6 cellular contexts compared by ENCODE assay signal in genomic region chr22:20956258-20957117, GRCh38. TPM values are rescaled to one million over a fixed set of nuclear protein-coding genes. Genes with fewer than 3 reads are reported as not detected.
DNase-seq lines count a peak whose midpoint lies in the region; ATAC-seq and TF ChIP-seq lines count a peak whose summit lies in the region.

No MANE protein-coding gene starts in this region.

- H3K36me3 ChIP-seq in right atrium auricular region, result peaks cover 12% of the 10 kb centered on the region

- no peak for TF ChIP-seq CTCF in right atrium auricular region (IDR thresholded peaks at IDR 0.05)

- intact Hi-C loops in Right ventricle myocardium superior (cut with DNase I) (no loop called here), right cardiac atrium (cut with DNase I) (no loop called here)

- H3K4me1 ChIP-seq in right atrium auricular region (peaks cover 0 to 29% of the 10 kb centered on the region in 2 donors), right cardiac atrium (ENCODE audit: control insufficient read depth, insufficient read depth, low read length) (no peaks in the 10 kb centered on the region)

- H3K27ac ChIP-seq in right atrium auricular region (peak overlapping the region; percentile 50 to 64), right cardiac atrium (ENCODE audit: low read length) (no peak overlapping the region)

- H3K9me3 ChIP-seq in right atrium auricular region, result no peaks in the 10 kb centered on the region
- no peaks in the 10 kb centered on the region for H3K9me3 ChIP-seq in right cardiac atrium (ENCODE audit: control insufficient read depth, low read length)

- H3K4me3 ChIP-seq in right atrium auricular region, result peak overlapping the region; percentile 67 to 68
- peak overlapping the region; percentile 63 for H3K4me3 ChIP-seq in right cardiac atrium (ENCODE audit: low read length)

- H3K27me3 ChIP-seq in right atrium auricular region, result no peaks in the 10 kb centered on the region
- H3K27me3 ChIP-seq in right cardiac atrium (ENCODE audit: control insufficient read depth, insufficient read depth), result no peaks in the 10 kb centered on the region

- DNase-seq in right atrium auricular region (ENCODE audit: low spot score) (no peak), Right ventricle myocardium superior (no peak), right cardiac atrium (peak in 1 of 3 donors; percentile 57)

- 44% methylated on average over 29 of the region's 29 CpGs for WGBS in right cardiac atrium

- ATAC-seq in Right ventricle myocardium superior (ENCODE audit: poor library complexity) (no peak), right cardiac atrium (peak in 1 of 2 donors; percentile 8), GM18517 (IDR thresholded peaks at IDR 0.05; ENCODE audit: unreplicated experiment) (no peak), HG02852 (IDR thresholded peaks at IDR 0.05; ENCODE audit: unreplicated experiment) (no peak), HG02981 (IDR thresholded peaks at IDR 0.05; ENCODE audit: unreplicated experiment) (no peak)

RNA-seq across cellular contexts. Expression of gene AIFM3, which starts 10.6 kb away (rescaled TPM):
- total RNA-seq in right atrium auricular region, result 1 to 10 TPM in 1 of 2 donors, under 1 TPM in 1; 0.75 to 1.0 TPM
- 0.67 TPM for total RNA-seq in Right ventricle myocardium superior
- 1 to 10 TPM; 1.0 to 2.1 (median 1.4) TPM for total RNA-seq in right cardiac atrium
- 1.4 TPM for polyA plus RNA-seq in right cardiac atrium

RNA-seq across cellular contexts. Expression of gene LZTR1, which starts 25.6 kb away (rescaled TPM):
- total RNA-seq in right atrium auricular region, result 10 to 100 TPM; 20.7 to 24.7 TPM
- 24.7 TPM for total RNA-seq in Right ventricle myocardium superior
- total RNA-seq in right cardiac atrium, result 10 to 100 TPM; 28.3 to 33.2 (median 31.1) TPM
- polyA plus RNA-seq in right cardiac atrium, result 20.4 TPM

RNA-seq across cellular contexts. Expression of gene CRKL, which starts 39.3 kb away (rescaled TPM):
- 10 to 100 TPM; 46.7 to 53.7 TPM for total RNA-seq in right atrium auricular region
- total RNA-seq in Right ventricle myocardium superior, result 50.1 TPM
- 10 to 100 TPM; 50.5 to 53.7 (median 52.0) TPM for total RNA-seq in right cardiac atrium
- polyA plus RNA-seq in right cardiac atrium, result 20.8 TPM

RNA-seq across cellular contexts. Expression of gene THAP7, which starts 45.4 kb away (rescaled TPM):
- 10 to 100 TPM; 39.8 to 51.1 TPM for total RNA-seq in right atrium auricular region
- total RNA-seq in Right ventricle myocardium superior, result 19.4 TPM
- 10 to 100 TPM; 23.2 to 25.2 (median 23.8) TPM for total RNA-seq in right cardiac atrium
- polyA plus RNA-seq in right cardiac atrium, result 38.2 TPM

RNA-seq across cellular contexts. Expression of gene P2RX6, which starts 58.5 kb away (rescaled TPM):
- 1 to 10 TPM; 1.0 to 5.4 TPM for total RNA-seq in right atrium auricular region
- total RNA-seq in Right ventricle myocardium superior, result 3.9 TPM
- 1 to 10 TPM; 1.7 to 6.7 (median 4.8) TPM for total RNA-seq in right cardiac atrium
- polyA plus RNA-seq in right cardiac atrium, result 2.1 TPM
